1 cellular context compared by ENCODE assay signal in the genomic region with DNA sequence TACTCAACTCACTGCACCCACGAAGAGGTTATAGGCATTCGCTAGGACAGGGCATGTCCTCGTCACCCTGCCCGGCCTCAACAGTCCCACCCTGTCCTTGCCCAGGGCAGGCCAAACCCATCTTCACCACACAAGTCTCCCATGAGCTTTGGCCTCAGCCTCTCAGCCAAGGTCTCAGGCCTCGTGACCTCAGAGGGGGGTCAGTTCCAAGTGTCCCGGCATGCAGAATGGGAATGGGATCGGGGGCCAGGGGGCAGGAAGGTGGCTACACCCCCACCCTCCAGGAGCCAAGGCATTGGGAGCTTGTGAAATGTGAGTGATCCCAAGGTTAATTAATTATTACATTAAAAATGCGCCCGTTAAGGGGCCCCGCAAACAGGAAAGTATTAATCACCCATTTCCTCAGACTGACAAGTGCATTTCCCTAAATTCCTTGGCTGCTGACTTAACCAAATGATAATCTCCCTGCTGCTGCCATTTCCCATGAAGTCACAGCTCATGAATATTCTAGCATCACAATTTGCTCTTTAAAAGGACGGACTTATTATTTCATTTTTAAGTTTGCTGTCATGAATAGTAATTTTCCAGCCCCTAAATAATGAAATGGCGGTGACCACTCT.
TF ChIP-seq lines count a peak whose summit lies in the region.

No MANE protein-coding gene starts in this region.

TF ChIP-seq in H1, 55 proteins besides CTCF, POLR2A, EP300 and RAD21:
- TF ChIP-seq GABPA (IDR thresholded peaks at IDR 0.05; ENCODE audit: borderline replicate concordance, insufficient read depth, low read length) (no peak), ASH2L (IDR thresholded peaks at IDR 0.05; ENCODE audit: low read length) (no peak), TAF7 (optimal IDR thresholded peaks at IDR 0.05; ENCODE audit: borderline replicate concordance, low read depth, low read length) (no peak), SIRT6 (IDR thresholded peaks at IDR 0.05; ENCODE audit: low read length) (no peak), TCF12 (IDR thresholded peaks at IDR 0.05; ENCODE audit: low read depth, low read length) (no peak), GTF2F1 (IDR thresholded peaks at IDR 0.05; ENCODE audit: borderline replicate concordance, low read depth, low read length) (no peak), HDAC2 (IDR thresholded peaks at IDR 0.05; ENCODE audit: borderline replicate concordance in 1 of 2, low read depth in 2 of 2, low read length in 2 of 2) (no peak), SIX5 (IDR thresholded peaks at IDR 0.05; ENCODE audit: low read depth, low read length) (no peak), JUN (IDR thresholded peaks at IDR 0.05; ENCODE audit: low read depth, low read length) (no peak), RNF2 (IDR thresholded peaks at IDR 0.05; ENCODE audit: borderline replicate concordance, low read depth, low read length, missing control alignments, poor library complexity, severe bottlenecking) (no peak), POU5F1 (IDR thresholded peaks at IDR 0.05; ENCODE audit: low read depth, low read length) (no peak), BRCA1 (IDR thresholded peaks at IDR 0.05; ENCODE audit: low read depth, low read length) (no peak), CBX5 (IDR thresholded peaks at IDR 0.05; ENCODE audit: low read depth, low read length) (no peak), HDAC6 (IDR thresholded peaks at IDR 0.05; ENCODE audit: low read depth, low read length) (no peak), MAX (IDR thresholded peaks at IDR 0.05) (no peak), KDM5A (IDR thresholded peaks at IDR 0.05; ENCODE audit: low read length) (no peak), CBX8 (IDR thresholded peaks at IDR 0.05; ENCODE audit: borderline replicate concordance, low read depth, low read length) (no peak)
TF ChIP-seq in H1: peak in this region for 0.
